In the genomic region with DNA sequence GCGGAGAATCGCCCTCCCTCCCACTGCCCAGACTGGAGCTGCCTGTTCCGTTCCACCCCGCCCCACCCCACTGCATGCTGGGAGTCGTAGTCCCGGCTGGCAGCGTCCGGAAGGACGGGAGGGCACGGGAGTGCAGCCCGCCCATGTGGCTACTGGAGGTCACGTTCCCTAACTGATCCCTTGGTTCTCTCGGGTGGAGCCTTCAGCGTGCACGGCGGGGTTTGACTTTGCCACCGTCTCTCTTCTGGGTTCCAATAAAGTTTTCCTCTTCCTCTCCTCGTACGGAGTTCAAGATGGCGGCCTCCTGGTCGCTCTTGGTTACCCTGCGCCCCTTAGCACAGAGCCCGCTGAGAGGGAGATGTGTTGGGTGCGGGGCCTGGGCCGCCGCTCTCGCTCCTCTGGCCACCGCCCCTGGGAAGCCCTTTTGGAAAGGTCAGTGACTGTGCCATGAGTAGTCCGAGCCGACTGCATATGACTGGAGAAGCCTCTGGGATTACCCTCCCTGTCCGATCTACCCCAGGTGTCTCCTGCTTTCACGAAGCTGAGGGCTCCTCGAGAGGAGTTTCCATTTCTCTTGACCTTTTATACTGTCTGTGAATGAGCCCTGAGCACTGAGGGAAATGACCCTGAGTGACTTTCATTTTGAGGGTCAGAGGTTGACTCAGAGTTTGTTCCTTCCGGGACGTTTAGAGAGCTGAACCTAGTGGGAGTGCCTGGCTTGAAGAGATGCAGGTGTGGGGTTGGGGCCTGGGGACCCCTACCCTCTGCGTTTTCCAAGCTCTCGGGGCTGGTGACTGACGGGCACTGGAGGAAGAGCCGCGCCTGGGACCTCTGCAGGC, we compare ENCODE assay signal across 8 cellular contexts. TPM values are rescaled to one million over a fixed set of nuclear protein-coding genes. Genes with fewer than 3 reads are reported as not detected.
DNase-seq lines count a peak whose midpoint lies in the region; ATAC-seq, FAIRE-seq and TF ChIP-seq lines count a peak whose summit lies in the region.

A gene (plus strand): TSS at position 268 of the 839 bp plus-strand sequence. CDS start 26 bp downstream, at position 294.

- no peaks in the 10 kb centered on the region for H3K9me3 Mint-ChIP-seq in naive thymus-derived CD4-positive, alpha-beta T cell
- H3K9me3 Mint-ChIP-seq in stimulated activated memory B cell treated with anti-CD40 and anti-IgM and Interleukin-4, amounts not matched to agents 10 μg/mL and 1 μg/mL and 100 μg/mL, for 72 hours, result no peaks in the 10 kb centered on the region

- ATAC-seq in GM21619 (IDR thresholded peaks at IDR 0.05; ENCODE audit: unreplicated experiment), result peak; percentile 86
- peak; percentile 96 for ATAC-seq in naive thymus-derived CD4-positive, alpha-beta T cell
- ATAC-seq in stimulated activated memory B cell treated with anti-CD40 and anti-IgM and Interleukin-4, amounts not matched to agents 10 μg/mL and 1 μg/mL and 100 μg/mL, for 72 hours, result peak; percentile 96

- H3K27ac Mint-ChIP-seq in naive thymus-derived CD4-positive, alpha-beta T cell, result peak within 1 kb of the TSS; percentile 95 to 100 (median 99)
- peak within 1 kb of the TSS; percentile 99 for H3K27ac Mint-ChIP-seq in stimulated activated memory B cell treated with anti-CD40 and anti-IgM and Interleukin-4, amounts not matched to agents 10 μg/mL and 1 μg/mL and 100 μg/mL, for 72 hours

- H3K36me3 Mint-ChIP-seq in naive thymus-derived CD4-positive, alpha-beta T cell, result peaks cover 0 to 7% (median 3%) of the 10 kb centered on the region in 5 donors
- no peaks in the 10 kb centered on the region for H3K36me3 Mint-ChIP-seq in stimulated activated memory B cell treated with anti-CD40 and anti-IgM and Interleukin-4, amounts not matched to agents 10 μg/mL and 1 μg/mL and 100 μg/mL, for 72 hours

- H3K79me2 ChIP-seq in fibroblast of lung (ENCODE audit: control insufficient read depth, insufficient read depth, low read length), result peaks cover 2% of the 10 kb centered on the region

- peak within 1 kb of the TSS; percentile 89 for H2AFZ ChIP-seq in fibroblast of lung (ENCODE audit: low read length)

- POLR2A ChIA-PET in naive thymus-derived CD4-positive, alpha-beta T cell (lab: Charles Lee), result interaction anchor here (0.7 to 4.0 kb wide), 9 partner anchors 14 to 798 kb away, joined by 3 to 41 read pairs (median 3); a partner anchor contains a TSS

- no peak for TF ChIP-seq CTCF in fibroblast of lung (conservative IDR thresholded peaks at IDR 0.05 in 1 of 2, IDR thresholded peaks at IDR 0.05 in 1 of 2; ENCODE audit: low read depth in 1 of 2, low read length in 2 of 2)

- H3K9ac ChIP-seq in fibroblast of lung (ENCODE audit: insufficient read depth, low read length), result peak within 1 kb of the TSS; percentile 66

- H3K4me3 ChIP-seq in fibroblast of lung (replicated peaks in 1 of 4; ENCODE audit: control extremely low read depth in 1 of 4, insufficient read depth in 1 of 4, low read depth in 3 of 4, low read length in 4 of 4), result peak within 1 kb of the TSS; percentile 61 to 98 (median 76)
- peak within 1 kb of the TSS; percentile 99 for H3K4me3 ChIP-seq in naive thymus-derived CD4-positive, alpha-beta T cell (ENCODE audit: low read length)

- DNase-seq in DMS79 (lab: John Stamatoyannopoulos, UW), result peak; percentile 83
- peak; percentile 73 for DNase-seq in RCC 7860 (ENCODE audit: low spot score)
- DNase-seq in activated T-helper 1 cell treated with anti-CD3 and anti-CD28 coated beads, Interleukin-2, amount 50 U/mL, for 16 hours (ENCODE audit: low read depth in 1 of 2, low spot score in 1 of 2), result peak; percentile 72 to 76
- DNase-seq in fibroblast of lung (ENCODE audit: low read depth in 2 of 2), result peak; percentile 84 to 91
- DNase-seq in naive thymus-derived CD4-positive, alpha-beta T cell, result peak; percentile 81 to 90 (median 88)

- H3K4me2 ChIP-seq in fibroblast of lung (ENCODE audit: extremely low read depth, insufficient read depth, low read length), result peak within 1 kb of the TSS; percentile 55

- H4K20me1 ChIP-seq in fibroblast of lung (ENCODE audit: control insufficient read depth, extremely low read depth, insufficient read depth, low read length), result no peaks in the 10 kb centered on the region

- intact Hi-C loops in naive thymus-derived CD4-positive, alpha-beta T cell (cut with micrococcal nuclease), result loop anchor here (1.0 to 10.0 kb wide), 17 partner anchors 34 to 1880 kb away; a partner anchor contains a TSS

- no peaks in the 10 kb centered on the region for H3K36me3 ChIP-seq in fibroblast of lung (ENCODE audit: control insufficient read depth, insufficient read depth, low read length)
- H3K36me3 ChIP-seq in naive thymus-derived CD4-positive, alpha-beta T cell (ENCODE audit: control insufficient read depth in 2 of 3, insufficient read depth in 3 of 3, low read length in 3 of 3), result peaks cover 0 to 7% (median 0%) of the 10 kb centered on the region in 3 experiments

- peak within 1 kb of the TSS; percentile 93 to 99 (median 98) for H3K4me3 Mint-ChIP-seq in naive thymus-derived CD4-positive, alpha-beta T cell
- peak within 1 kb of the TSS; percentile 88 for H3K4me3 Mint-ChIP-seq in stimulated activated memory B cell treated with anti-CD40 and anti-IgM and Interleukin-4, amounts not matched to agents 10 μg/mL and 1 μg/mL and 100 μg/mL, for 72 hours

- H3K4me1 ChIP-seq in fibroblast of lung (ENCODE audit: control insufficient read depth, extremely low read depth, insufficient read depth, low read length), result no peaks in the 10 kb centered on the region
- peaks cover 10 to 13% of the 10 kb centered on the region in 2 donors for H3K4me1 ChIP-seq in naive thymus-derived CD4-positive, alpha-beta T cell (ENCODE audit: control insufficient read depth in 2 of 2, insufficient read depth in 2 of 2, low read length in 2 of 2)

- no peak for TF ChIP-seq RAD21 in Ishikawa (IDR thresholded peaks at IDR 0.05; ENCODE audit: low read depth)

- H3K27me3 ChIP-seq in fibroblast of lung (ENCODE audit: control insufficient read depth, insufficient read depth, low read length), result no peaks in the 10 kb centered on the region
- H3K27me3 ChIP-seq in naive thymus-derived CD4-positive, alpha-beta T cell (ENCODE audit: control insufficient read depth in 2 of 2, insufficient read depth in 2 of 2, low read length in 2 of 2), result no peaks in the 10 kb centered on the region

- CTCF ChIA-PET in naive thymus-derived CD4-positive, alpha-beta T cell (lab: Charles Lee), result interaction anchor here (1.0 to 1.6 kb wide), 2 partner anchors 39 to 41 kb away, joined by 3 read pairs; no protein-coding TSS in a partner anchor

- FAIRE-seq in RCC 7860 (lab: Jason Lieb, UNC), result no peak

- H3K4me1 Mint-ChIP-seq in naive thymus-derived CD4-positive, alpha-beta T cell, result peaks cover 11 to 37% (median 26%) of the 10 kb centered on the region in 7 donors
- H3K4me1 Mint-ChIP-seq in stimulated activated memory B cell treated with anti-CD40 and anti-IgM and Interleukin-4, amounts not matched to agents 10 μg/mL and 1 μg/mL and 100 μg/mL, for 72 hours, result peaks cover 24% of the 10 kb centered on the region

- no peaks in the 10 kb centered on the region for H3K9me3 ChIP-seq in fibroblast of lung (ENCODE audit: control insufficient read depth, insufficient read depth, low read depth, low read length)
- no peaks in the 10 kb centered on the region for H3K9me3 ChIP-seq in naive thymus-derived CD4-positive, alpha-beta T cell (ENCODE audit: control insufficient read depth in 2 of 3, low read length in 3 of 3)

- H3K27ac ChIP-seq in fibroblast of lung (ENCODE audit: insufficient read depth, low read length), result peak within 1 kb of the TSS; percentile 83
- H3K27ac ChIP-seq in naive thymus-derived CD4-positive, alpha-beta T cell (ENCODE audit: low read depth, low read length), result peak within 1 kb of the TSS; percentile 88

- H3K27me3 Mint-ChIP-seq in naive thymus-derived CD4-positive, alpha-beta T cell, result peaks cover 0 to 3% (median 0%) of the 10 kb centered on the region in 5 donors
- H3K27me3 Mint-ChIP-seq in stimulated activated memory B cell treated with anti-CD40 and anti-IgM and Interleukin-4, amounts not matched to agents 10 μg/mL and 1 μg/mL and 100 μg/mL, for 72 hours, result no peaks in the 10 kb centered on the region

- no peak for TF ChIP-seq EP300 in Ishikawa (IDR thresholded peaks at IDR 0.05; ENCODE audit: borderline replicate concordance)

TF ChIP-seq in Ishikawa, 13 proteins besides CTCF, POLR2A, EP300 and RAD21 (continues in another document):
- TF ChIP-seq, protein P1, sequence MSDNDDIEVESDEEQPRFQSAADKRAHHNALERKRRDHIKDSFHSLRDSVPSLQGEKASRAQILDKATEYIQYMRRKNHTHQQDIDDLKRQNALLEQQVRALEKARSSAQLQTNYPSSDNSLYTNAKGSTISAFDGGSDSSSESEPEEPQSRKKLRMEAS (IDR thresholded peaks at IDR 0.05), result peak; percentile 87
- TF ChIP-seq EGR1 (IDR thresholded peaks at IDR 0.05), result no peak
- 0 out of 2 replicates have a peak, but pooled peaks have one; percentile 1 for TF ChIP-seq CEBPB (IDR thresholded peaks at IDR 0.05)
- TF ChIP-seq, protein P2, sequence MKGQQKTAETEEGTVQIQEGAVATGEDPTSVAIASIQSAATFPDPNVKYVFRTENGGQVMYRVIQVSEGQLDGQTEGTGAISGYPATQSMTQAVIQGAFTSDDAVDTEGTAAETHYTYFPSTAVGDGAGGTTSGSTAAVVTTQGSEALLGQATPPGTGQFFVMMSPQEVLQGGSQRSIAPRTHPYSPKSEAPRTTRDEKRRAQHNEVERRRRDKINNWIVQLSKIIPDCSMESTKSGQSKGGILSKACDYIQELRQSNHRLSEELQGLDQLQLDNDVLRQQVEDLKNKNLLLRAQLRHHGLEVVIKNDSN (IDR thresholded peaks at IDR 0.05), result peak; percentile 64
- TF ChIP-seq NFIC (IDR thresholded peaks at IDR 0.05), result peak; percentile 78; the same call in 1 of the 2 replicates
- TF ChIP-seq FOXM1 (IDR thresholded peaks at IDR 0.05; ENCODE audit: borderline replicate concordance, low read depth), result no peak
- peak; percentile 77; the same call in 1 of the 2 replicates for TF ChIP-seq TAF1 (IDR thresholded peaks at IDR 0.05; ENCODE audit: low read depth)
- TF ChIP-seq YY1 (IDR thresholded peaks at IDR 0.05; ENCODE audit: low read depth), result peak; percentile 93
- peak; percentile 60; the same call in 1 of the 2 replicates for TF ChIP-seq TCF12 (IDR thresholded peaks at IDR 0.05; ENCODE audit: low read depth)

RNA-seq across cellular contexts. Expression of the gene that starts here (rescaled TPM):
- total RNA-seq in fibroblast of lung, result 5.4 and 5.6 TPM in 2 replicates
- polyA plus RNA-seq in fibroblast of lung, result 1.7 and 2.4 TPM in 2 replicates
- 2.9 and 4.2 TPM in 2 replicates for polyA plus RNA-seq in fibroblast of lung (2012)
- polyA minus RNA-seq in fibroblast of lung (ENCODE audit: low replicate concordance), result 0.30 and 0.47 TPM in 2 replicates
- 1 to 10 TPM; 4.1 to 9.2 (median 7.2) TPM for total RNA-seq in naive thymus-derived CD4-positive, alpha-beta T cell
- 1 to 10 TPM; 3.5 to 5.4 TPM for polyA plus RNA-seq in naive thymus-derived CD4-positive, alpha-beta T cell

Comparison
In these comparisons a context has a peak if more than half of its experiments do, and no peak if none do; other contexts are left out.
1. Peak in every context shown above with its lines: DNase-seq, ATAC-seq, H3K4me3 ChIP-seq and H3K27ac ChIP-seq.